Comparison of ENCODE assay signal across 9 cellular contexts in genomic region chr20:19786311-19786710, GRCh38. TPM values are rescaled to one million over a fixed set of nuclear protein-coding genes. Genes with fewer than 3 reads are reported as not detected.
DNase-seq lines count a peak whose midpoint lies in the region; ATAC-seq and TF ChIP-seq lines count a peak whose summit lies in the region.
"Had no signal": no experiment of that assay in that cellular context is flagged by ENCODE, and none has a peak within 500 bp of the region (broad histone marks: within the 10 kb centered on the region; RNA-seq: fewer than 3 reads in every experiment).

No MANE protein-coding gene starts in this region.

- no peak for ATAC-seq in HG02840 (IDR thresholded peaks at IDR 0.05; ENCODE audit: low FRiP score, unreplicated experiment)
- ATAC-seq: T-cell had no signal

- no peak overlapping the region for H3K4me3 ChIP-seq in osteoblast (ENCODE audit: insufficient read depth, low read length)

- H3K27ac ChIP-seq in epithelial cell of prostate: peak overlapping the region; percentile 76
- peak overlapping the region; percentile 89 for H3K27ac ChIP-seq in osteoblast (ENCODE audit: low read depth, low read length)

- no peaks in the 10 kb centered on the region for H4K20me1 ChIP-seq in osteoblast (ENCODE audit: insufficient read depth, low read length)

- no peak for TF ChIP-seq CTCF in osteoblast (IDR thresholded peaks at IDR 0.05; ENCODE audit: extremely low read depth, low read depth, low read length)

- DNase-seq in ELF-1 (ENCODE audit: low read depth, low spot score) (peak; percentile 89), NCI-H510A treated with DMSO at 0.1 percent for 48 hours (lab: John Stamatoyannopoulos, UW) (peak; percentile 36), epithelial cell of prostate (ENCODE audit: low read depth, low spot score) (no peak), osteoblast (ENCODE audit: insufficient read length, low spot score, missing footprints) (no peak), hepatic stellate cell (ENCODE audit: low spot score) (no peak), mucosa of gallbladder (ENCODE audit: low spot score) (no peak), NOMO-1 treated with DMSO at 0.1 percent for 48 hours (lab: John Stamatoyannopoulos, UW; ENCODE audit: unreplicated experiment) (no peak)
- DNase-seq: T-cell had no signal

- H3K79me2 ChIP-seq in osteoblast (ENCODE audit: insufficient read depth, low read length): peaks cover 7% of the 10 kb centered on the region

- H2AFZ ChIP-seq in osteoblast (ENCODE audit: low read length): no peak overlapping the region

- H3K9me3 ChIP-seq in osteoblast (ENCODE audit: low read depth, low read length): no peaks in the 10 kb centered on the region

- H3K36me3 ChIP-seq in osteoblast (ENCODE audit: insufficient read depth, low read length): no peaks in the 10 kb centered on the region

- H3K27me3 ChIP-seq in osteoblast (ENCODE audit: insufficient read depth, low read length): no peaks in the 10 kb centered on the region

- H3K4me1 ChIP-seq in osteoblast (ENCODE audit: insufficient read depth, low read length): peaks cover 34% of the 10 kb centered on the region

- H3K4me2 ChIP-seq in osteoblast (ENCODE audit: insufficient read depth, low read length): peak overlapping the region; percentile 57

RNA-seq across cellular contexts. Expression of gene RIN2, which starts 28.3 kb away (rescaled TPM):
- total RNA-seq in osteoblast: 55.7 and 63.6 TPM in 2 replicates
- total RNA-seq in mucosa of gallbladder: 88.7 TPM

Comparison
In these comparisons a context has a peak if more than half of its experiments do, and no peak if none do; other contexts are left out.
1. DNase-seq: peak in ELF-1 (single experiment) and NCI-H510A treated with DMSO at 0.1 percent for 48 hours (single experiment); none in epithelial cell of prostate (single experiment), osteoblast (single experiment), hepatic stellate cell (single experiment), mucosa of gallbladder (single experiment) and NOMO-1 treated with DMSO at 0.1 percent for 48 hours (single experiment).